Comparison of ENCODE assay signal across 1 cellular context in genomic region chr17:40075216-40076100, GRCh38.
A peak's percentile ranks its signal among the peaks of the same experiment; 100 is the strongest.
TF ChIP-seq lines count a peak whose summit lies in the region.

No MANE protein-coding gene starts in this region.

TF ChIP-seq in HepG2, 621 proteins besides CTCF, POLR2A, EP300 and RAD21 (continued from another document and continues in another):
- TF ChIP-seq ZBTB44 (CRISPR knock-in tag; IDR thresholded peaks at IDR 0.05) (no peak), ZNF761 (CRISPR knock-in tag; conservative IDR thresholded peaks at IDR 0.05) (0 out of 2 replicates have a peak, but pooled peaks have one; percentile 43), ZFP36L1 (CRISPR knock-in tag; IDR thresholded peaks at IDR 0.05) (no peak), ZNF644 (CRISPR knock-in tag; IDR thresholded peaks at IDR 0.05; ENCODE audit: low read depth) (no peak), PCBP1 (IDR thresholded peaks at IDR 0.05; ENCODE audit: borderline replicate concordance, low read depth, low read length) (no peak; the same call in 1 of the 2 replicates), REPIN1 (CRISPR knock-in tag; IDR thresholded peaks at IDR 0.05; ENCODE audit: borderline replicate concordance, low read depth) (no peak), MLXIP (CRISPR knock-in tag; IDR thresholded peaks at IDR 0.05; ENCODE audit: borderline replicate concordance) (no peak), HHEX (CRISPR knock-in tag; IDR thresholded peaks at IDR 0.05) (no peak), IKZF4 (CRISPR knock-in tag; IDR thresholded peaks at IDR 0.05; ENCODE audit: borderline replicate concordance, low read depth, not compliant biosample characterization) (no peak), NR2F2 (IDR thresholded peaks at IDR 0.05; ENCODE audit: borderline replicate concordance, low read depth) (no peak), ADNP (CRISPR knock-in tag; IDR thresholded peaks at IDR 0.05) (no peak), HIC2 (CRISPR knock-in tag; IDR thresholded peaks at IDR 0.05; ENCODE audit: low read depth) (no peak; the same call in 1 of the 2 replicates), NKX3-1 (CRISPR knock-in tag; IDR thresholded peaks at IDR 0.05) (no peak), ZNF550 (CRISPR knock-in tag; IDR thresholded peaks at IDR 0.05; ENCODE audit: borderline replicate concordance) (no peak), AFF4 (CRISPR knock-in tag; IDR thresholded peaks at IDR 0.05) (no peak), KDM4B (CRISPR knock-in tag; IDR thresholded peaks at IDR 0.05) (no peak; the same call in 1 of the 2 replicates), PHF5A (CRISPR knock-in tag; IDR thresholded peaks at IDR 0.05; ENCODE audit: low read depth, unreplicated experiment) (peak; percentile 66), CREBL2 (CRISPR knock-in tag; IDR thresholded peaks at IDR 0.05; ENCODE audit: borderline replicate concordance) (no peak), ZNF136 (CRISPR knock-in tag; IDR thresholded peaks at IDR 0.05; ENCODE audit: low read depth) (no peak), DMTF1 (CRISPR knock-in tag; IDR thresholded peaks at IDR 0.05) (no peak), ZNF138 (CRISPR knock-in tag; IDR thresholded peaks at IDR 0.05; ENCODE audit: low read depth) (no peak), POGK (CRISPR knock-in tag; conservative IDR thresholded peaks at IDR 0.05) (no peak; the same call in 1 of the 2 replicates), KDM3A (CRISPR knock-in tag; IDR thresholded peaks at IDR 0.05; ENCODE audit: low read depth) (0 out of 2 replicates have a peak, but pooled peaks have one; percentile 54), FOSL1 (CRISPR knock-in tag; IDR thresholded peaks at IDR 0.05; ENCODE audit: borderline replicate concordance) (no peak), ZBTB37 (CRISPR knock-in tag; IDR thresholded peaks at IDR 0.05) (no peak), CAMTA2 (CRISPR knock-in tag; IDR thresholded peaks at IDR 0.05; ENCODE audit: borderline replicate concordance) (no peak), ZNF614 (CRISPR knock-in tag; IDR thresholded peaks at IDR 0.05; ENCODE audit: borderline replicate concordance) (peak; percentile 50; the same call in 1 of the 2 replicates), KAT8 (CRISPR knock-in tag; IDR thresholded peaks at IDR 0.05) (peak; percentile 47; the same call in 1 of the 2 replicates), MEIS1 (CRISPR knock-in tag; IDR thresholded peaks at IDR 0.05; ENCODE audit: borderline replicate concordance) (no peak), ZNF891 (CRISPR knock-in tag; IDR thresholded peaks at IDR 0.05) (0 out of 2 replicates have a peak, but pooled peaks have one; percentile 48), ZNF724P (CRISPR knock-in tag; IDR thresholded peaks at IDR 0.05; ENCODE audit: borderline replicate concordance) (no peak), ATF2 (CRISPR knock-in tag; IDR thresholded peaks at IDR 0.05) (peak; percentile 44), THYN1 (CRISPR knock-in tag; IDR thresholded peaks at IDR 0.05; ENCODE audit: borderline replicate concordance, low read depth) (no peak), ZNF354B (CRISPR knock-in tag; IDR thresholded peaks at IDR 0.05) (no peak), FOXO4 (CRISPR knock-in tag; conservative IDR thresholded peaks at IDR 0.05) (no peak), BRCA1 (CRISPR knock-in tag; IDR thresholded peaks at IDR 0.05) (no peak)
